Comparison of ENCODE assay signal across 12 cellular contexts in the genomic region with DNA sequence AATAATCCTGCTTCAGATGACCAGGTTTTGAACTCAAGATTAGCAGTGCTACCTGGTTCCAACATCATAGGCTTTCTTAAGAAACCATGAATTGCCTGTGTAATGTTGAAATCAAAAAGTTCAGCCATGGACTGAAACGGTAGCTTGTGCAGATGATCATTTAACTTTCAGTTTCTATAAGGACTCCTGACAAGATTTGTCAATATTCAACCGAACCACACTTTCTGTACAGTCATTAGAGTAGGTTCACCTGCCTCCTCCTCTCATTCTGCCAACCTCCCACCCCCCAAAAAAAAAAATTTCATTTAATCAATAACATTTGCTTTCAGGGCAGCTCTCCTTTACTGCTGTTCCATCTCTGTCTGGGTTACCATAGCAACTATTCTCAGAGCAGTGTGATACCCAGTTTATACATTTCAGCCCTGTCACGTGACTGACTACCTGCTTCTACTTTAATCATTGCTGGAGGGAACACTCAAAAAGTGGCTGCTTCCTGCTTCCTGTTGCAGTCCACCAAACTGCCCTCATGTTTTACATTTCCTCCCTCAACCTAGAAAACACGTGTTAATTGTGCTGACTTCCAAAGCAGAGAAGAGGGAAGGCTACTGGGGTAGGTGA.
DNase-seq lines count a peak whose midpoint lies in the region; ATAC-seq and TF ChIP-seq lines count a peak whose summit lies in the region.
"Had no signal": no experiment of that assay in that cellular context is flagged by ENCODE, and none has a peak within 500 bp of the region (broad histone marks: within the 10 kb centered on the region; RNA-seq: fewer than 3 reads in every experiment).

No MANE protein-coding gene starts in this region.

- no peak overlapping the region for H3K56ac ChIP-seq in H9 (ENCODE audit: insufficient read length, low read depth, low read length)

- H3K4me3 ChIP-seq in neural cell (ENCODE audit: low read length) (peak overlapping the region; percentile 41), testis (no peak overlapping the region)
- H3K4me3 ChIP-seq: sigmoid colon, thoracic aorta had no signal

- H3K4me1 Mint-ChIP-seq in H9, result peaks cover 6 to 8% of the 10 kb centered on the region in 2 experiments; a peak in 2 of 4 replicates
- peaks cover 6 to 10% (median 9%) of the 10 kb centered on the region in 4 donors for H3K4me1 Mint-ChIP-seq in naive thymus-derived CD8-positive, alpha-beta T cell

- no peak overlapping the region for H4K5ac ChIP-seq in H9 (ENCODE audit: insufficient read length, low read depth, low read length)

- H3K79me2 ChIP-seq in neural cell (replicated peaks; ENCODE audit: insufficient read depth, low read length) (no peaks in the 10 kb centered on the region), H9 (ENCODE audit: insufficient read depth, low read length) (no peaks in the 10 kb centered on the region)

- H3F3A ChIP-seq in neural cell (ENCODE audit: insufficient read depth, low read length, poor library complexity, severe bottlenecking), result no peaks in the 10 kb centered on the region

- H2AK5ac ChIP-seq in H9 (ENCODE audit: insufficient read length, low read length), result no peak overlapping the region

- peak; percentile 24 for DNase-seq in DMS79 treated with DMSO at 0.1 percent for 48 hours (lab: John Stamatoyannopoulos, UW)
- DNase-seq in DMS79 (lab: John Stamatoyannopoulos, UW), result no peak
- DNase-seq in testis, result no peak
- no peak for DNase-seq in H9
- DNase-seq in naive thymus-derived CD8-positive, alpha-beta T cell, result no peak
- DNase-seq: NCI-H226, sigmoid colon had no signal

- H3K36me3 ChIP-seq in neural cell (ENCODE audit: insufficient read depth, low read length) (no peaks in the 10 kb centered on the region), testis (ENCODE audit: low read depth, missing control alignments) (no peaks in the 10 kb centered on the region)
- H3K36me3 ChIP-seq: sigmoid colon, thoracic aorta had no signal

- no peak overlapping the region for H4K91ac ChIP-seq in H9 (ENCODE audit: insufficient read length, low read depth, low read length)

- H2AFZ ChIP-seq in neural cell (ENCODE audit: low read depth, low read length), result peak overlapping the region; percentile 44
- H2AFZ ChIP-seq in H9 (ENCODE audit: low read length), result no peak overlapping the region

- H3K23ac ChIP-seq in H9 (ENCODE audit: insufficient read length, low read depth, low read length), result no peak overlapping the region

- no peak overlapping the region for H2BK5ac ChIP-seq in H9 (ENCODE audit: insufficient read length, low read length)

- H3K9me3 Mint-ChIP-seq in H9, result no peaks in the 10 kb centered on the region
- no peaks in the 10 kb centered on the region for H3K9me3 Mint-ChIP-seq in naive thymus-derived CD8-positive, alpha-beta T cell
- H3K9me3 Mint-ChIP-seq: central memory CD8-positive, alpha-beta T cell had no signal

- H3K4ac ChIP-seq in H9 (ENCODE audit: low read depth, low read length), result no peak overlapping the region

- peak overlapping the region; percentile 54 for H3K27ac ChIP-seq in neural cell (ENCODE audit: low read length)
- H3K27ac ChIP-seq in testis, result no peak overlapping the region
- H3K27ac ChIP-seq in H9 (ENCODE audit: insufficient read length, low read depth, low read length), result no peak overlapping the region
- H3K27ac ChIP-seq: sigmoid colon, thoracic aorta had no signal

- POLR2A ChIA-PET in naive thymus-derived CD8-positive, alpha-beta T cell (lab: Charles Lee), result no interaction called here

- WGBS in testis, 2 donors, result 83 to 87% methylated on average over 3 to 4 of the region's 4 CpGs
- WGBS in H9 (ENCODE audit: extremely low coverage, insufficient read length, low lambda C conversion rate), result no CpG with 5 or more reads among the region's 4 CpGs

- H3K18ac ChIP-seq in H9 (ENCODE audit: insufficient read length, low read depth, low read length), result no peak overlapping the region

- H3K4me3 Mint-ChIP-seq in H9, result no peak overlapping the region
- peak overlapping the region in 2 of 10 donors; percentile 10 to 18 for H3K4me3 Mint-ChIP-seq in naive thymus-derived CD8-positive, alpha-beta T cell
- H3K4me3 Mint-ChIP-seq: central memory CD8-positive, alpha-beta T cell had no signal

- no peaks in the 10 kb centered on the region for H3K36me3 Mint-ChIP-seq in H9 (ENCODE audit: insufficient read depth in 1 of 3, low read depth in 3 of 3)
- H3K36me3 Mint-ChIP-seq in naive thymus-derived CD8-positive, alpha-beta T cell, result no peaks in the 10 kb centered on the region

- H3K4me1 ChIP-seq in testis (no peaks in the 10 kb centered on the region), H9 (ENCODE audit: insufficient read depth, low read length) (no peaks in the 10 kb centered on the region)
- H3K4me1 ChIP-seq: sigmoid colon had no signal

- H4K8ac ChIP-seq in H9 (replicated peaks; ENCODE audit: insufficient read length, low read depth, low read length), result no peak overlapping the region

- intact Hi-C loops in testis (cut with DNase I; ENCODE audit: low total_unique reads), result no loop called here

- peak overlapping the region; percentile 46 for H3K4me2 ChIP-seq in neural cell (ENCODE audit: low read length)
- no peak overlapping the region for H3K4me2 ChIP-seq in H9 (ENCODE audit: insufficient read depth, insufficient read length, low read length)

- no peaks in the 10 kb centered on the region; the same call in none of the 2 replicates for H3K27me3 Mint-ChIP-seq in H9 (ENCODE audit: low read depth)
- H3K27me3 Mint-ChIP-seq in naive thymus-derived CD8-positive, alpha-beta T cell, result peaks cover 0 to 12% (median 0%) of the 10 kb centered on the region in 5 donors

- H3K9me3 ChIP-seq in neural cell (ENCODE audit: low read length), result no peaks in the 10 kb centered on the region
- H3K9me3 ChIP-seq in testis, result no peaks in the 10 kb centered on the region
- H3K9me3 ChIP-seq in H9 (ENCODE audit: control insufficient read depth, low read depth, low read length), result no peaks in the 10 kb centered on the region
- H3K9me3 ChIP-seq: sigmoid colon, thoracic aorta had no signal

- peak; percentile 50 for TF ChIP-seq EP300 in neural cell (conservative IDR thresholded peaks at IDR 0.05; ENCODE audit: poor library complexity, severe bottlenecking)

- H3K23me2 ChIP-seq in H9 (ENCODE audit: insufficient read length, low read depth, low read length, poor library complexity, severe bottlenecking), result no peaks in the 10 kb centered on the region

- H3K14ac ChIP-seq in H9 (ENCODE audit: insufficient read depth, low read length), result no peak overlapping the region

- no peak overlapping the region for H2BK12ac ChIP-seq in H9 (ENCODE audit: insufficient read length, low read depth, low read length)

- H3K9me2 ChIP-seq in neural cell (ENCODE audit: insufficient read depth, low read length), result no peaks in the 10 kb centered on the region

- peak; percentile 88 for ATAC-seq in GM21825 (IDR thresholded peaks at IDR 0.05; ENCODE audit: unreplicated experiment)
- peak; percentile 97 for ATAC-seq in HG03520 (IDR thresholded peaks at IDR 0.05; ENCODE audit: unreplicated experiment)
- ATAC-seq in naive thymus-derived CD8-positive, alpha-beta T cell, result no peak

- no peak overlapping the region for H2BK120ac ChIP-seq in H9 (ENCODE audit: low read depth, low read length, poor library complexity, severe bottlenecking)

- H3K27me3 ChIP-seq in neural cell (ENCODE audit: insufficient read depth, low read depth, low read length) (no peaks in the 10 kb centered on the region), testis (no peaks in the 10 kb centered on the region), H9 (ENCODE audit: insufficient read depth, low read length) (no peaks in the 10 kb centered on the region)
- H3K27me3 ChIP-seq: sigmoid colon had no signal

- no peak overlapping the region for H2BK20ac ChIP-seq in H9 (ENCODE audit: low read depth, low read length, poor library complexity, severe bottlenecking)

- H4K20me1 ChIP-seq in neural cell (ENCODE audit: insufficient read depth) (no peaks in the 10 kb centered on the region), H9 (ENCODE audit: control insufficient read depth, insufficient read depth, insufficient read length) (no peaks in the 10 kb centered on the region)

- TF ChIP-seq CTCF in neural cell (IDR thresholded peaks at IDR 0.05; ENCODE audit: poor library complexity, severe bottlenecking) (no peak), testis (IDR thresholded peaks at IDR 0.05) (no peak), H9 (conservative IDR thresholded peaks at IDR 0.05) (no peak)

- peak overlapping the region; percentile 30 for H3K9ac ChIP-seq in neural cell (ENCODE audit: low read length)
- no peak overlapping the region for H3K9ac ChIP-seq in H9 (ENCODE audit: extremely low read depth, insufficient read length, low read length)

- no peak for TF ChIP-seq POLR2A in testis (IDR thresholded peaks at IDR 0.05)

- no peak overlapping the region for H2BK15ac ChIP-seq in H9 (ENCODE audit: low read depth, low read length)

- no peak overlapping the region; a peak in 1 of 7 replicates for H3K27ac Mint-ChIP-seq in H9
- peak overlapping the region in 2 of 10 donors; percentile 50 to 60 for H3K27ac Mint-ChIP-seq in naive thymus-derived CD8-positive, alpha-beta T cell

- no peaks in the 10 kb centered on the region for H3K79me1 ChIP-seq in H9 (ENCODE audit: insufficient read depth, low read depth, low read length, poor library complexity, severe bottlenecking)

- H3T11ph ChIP-seq in H9 (ENCODE audit: low read length), result no peak overlapping the region

- no peak for TF ChIP-seq RAD21 in neural cell (conservative IDR thresholded peaks at IDR 0.05)

TF ChIP-seq in neural cell, 6 proteins besides CTCF, POLR2A, EP300 and RAD21 (continues in another document):
- no peak for TF ChIP-seq EZH2 (IDR thresholded peaks at IDR 0.05; ENCODE audit: borderline replicate concordance, insufficient read depth, low read length, poor library complexity, severe bottlenecking)

Comparison
In these comparisons a context has a peak if more than half of its experiments do, and no peak if none do; other contexts are left out.
1. ATAC-seq: peak in GM21825 (single experiment) and HG03520 (single experiment); none in naive thymus-derived CD8-positive, alpha-beta T cell (0 of 2).